ENCODE assay signal across 23 cellular contexts in the genomic region with DNA sequence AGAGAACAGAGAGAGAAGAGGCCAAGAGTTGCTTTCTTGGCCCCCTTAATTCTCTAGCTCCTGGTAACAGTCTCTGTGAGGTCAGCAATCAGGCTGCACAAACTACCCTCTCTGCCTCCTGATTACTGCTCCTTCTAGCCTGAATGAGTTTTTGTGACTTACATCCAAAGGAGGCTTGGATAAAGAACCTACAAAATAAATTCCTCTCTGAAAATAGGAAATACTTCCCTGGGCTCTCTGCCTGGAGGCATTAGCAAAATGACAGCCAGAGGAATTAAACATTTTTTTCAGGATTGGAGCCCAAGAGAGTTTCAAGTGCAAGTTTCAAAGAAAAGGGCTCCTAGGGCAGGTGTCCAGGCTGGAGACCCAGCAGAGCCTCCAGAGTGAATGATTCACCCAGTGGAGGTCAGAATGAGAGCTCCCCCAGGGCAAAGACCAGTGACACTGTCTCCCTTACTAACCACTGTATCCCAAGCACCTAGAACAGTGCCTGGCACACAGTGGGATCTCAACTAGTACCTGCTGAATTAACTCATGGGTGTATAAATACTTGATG.
DNase-seq lines count a peak whose midpoint lies in the region; ATAC-seq and TF ChIP-seq lines count a peak whose summit lies in the region.
"Had no signal": no experiment of that assay in that cellular context is flagged by ENCODE, and none has a peak within 500 bp of the region (broad histone marks: within the 10 kb centered on the region; RNA-seq: fewer than 3 reads in every experiment).

No MANE protein-coding gene starts in this region.

- no peaks in the 10 kb centered on the region for H3K4me1 ChIP-seq in GM23338 (ENCODE audit: insufficient read depth)

- H3K36me3 ChIP-seq in GM23338 (ENCODE audit: insufficient read depth), result no peaks in the 10 kb centered on the region

- ATAC-seq in GM21825 (IDR thresholded peaks at IDR 0.05; ENCODE audit: unreplicated experiment) (no peak), GM23338 (no peak)
- no peak for ATAC-seq in natural killer cell treated with Interleukin-12 subunit alpha and Interleukin-12 subunit beta and Interleukin-15 and Interleukin-18, amount 100 ng/mL, for 72 hours

- intact Hi-C loops in dorsolateral prefrontal cortex (cut with DNase I), result no loop called here

- no peaks in the 10 kb centered on the region for H3K36me3 Mint-ChIP-seq in GM23338 (ENCODE audit: low read depth)
- no peaks in the 10 kb centered on the region for H3K36me3 Mint-ChIP-seq in natural killer cell treated with Interleukin-12 subunit alpha and Interleukin-12 subunit beta and Interleukin-15 and Interleukin-18, amount 100 ng/mL, for 72 hours
- H3K36me3 Mint-ChIP-seq: CD4-positive, alpha-beta memory T cell had no signal

- H3K4me2 ChIP-seq in GM23338, result no peak overlapping the region
- H3K4me2 ChIP-seq: PC-9 had no signal

- peak; percentile 35 for DNase-seq in RPMI7951 (ENCODE audit: low read depth)
- no peak for DNase-seq in dorsolateral prefrontal cortex
- DNase-seq in myocyte (ENCODE audit: low read depth), result peak; percentile 30
- no peak for DNase-seq in GM23338 (ENCODE audit: low spot score)
- DNase-seq in natural killer cell treated with Interleukin-12 subunit alpha and Interleukin-12 subunit beta and Interleukin-15 and Interleukin-18, amount 100 ng/mL, for 72 hours (ENCODE audit: low spot score), result no peak
- DNase-seq in NCI-H2227 treated with DMSO at 0.1 percent for 48 hours (lab: John Stamatoyannopoulos, UW), result no peak
- DNase-seq: CD4-positive, alpha-beta memory T cell; COR-L47; DMS 273 treated with DMSO at 0.1 percent for 48 hours; DMS79; GF-D8; MV-4-11; NCI-H1105 treated with DMSO at 0.1 percent for 48 hours; NCI-H146; NCI-H2029; NCI-H446 treated with DMSO at 0.1 percent for 48 hours; NCI-H526; NCI-H82; NK-92 treated with Interleukin-12 subunit alpha and Interleukin-12 subunit beta, amount 100 ng/mL, for 24 hours; PC-9; RPMI8226; SHP77 had no signal

- H3K9me2 ChIP-seq in GM23338 (ENCODE audit: insufficient read depth), result no peaks in the 10 kb centered on the region

- no peaks in the 10 kb centered on the region for H3K27me3 Mint-ChIP-seq in GM23338 (ENCODE audit: insufficient read depth, low read depth, poor library complexity)
- no peaks in the 10 kb centered on the region for H3K27me3 Mint-ChIP-seq in natural killer cell treated with Interleukin-12 subunit alpha and Interleukin-12 subunit beta and Interleukin-15 and Interleukin-18, amount 100 ng/mL, for 72 hours
- H3K27me3 Mint-ChIP-seq: CD4-positive, alpha-beta memory T cell had no signal

- no peak overlapping the region for H3K27ac Mint-ChIP-seq in GM23338
- no peak overlapping the region for H3K27ac Mint-ChIP-seq in natural killer cell treated with Interleukin-12 subunit alpha and Interleukin-12 subunit beta and Interleukin-15 and Interleukin-18, amount 100 ng/mL, for 72 hours
- H3K27ac Mint-ChIP-seq: CD4-positive, alpha-beta memory T cell had no signal

- H3K79me2 ChIP-seq in GM23338 (replicated peaks; ENCODE audit: insufficient read depth), result no peaks in the 10 kb centered on the region

- H3K27ac ChIP-seq in dorsolateral prefrontal cortex (peak overlapping the region in 38 of 59 donors; percentile 14 to 78 (median 58)), GM23338 (ENCODE audit: low read depth) (no peak overlapping the region)
- H3K27ac ChIP-seq: PC-9 had no signal

- H3K27me3 ChIP-seq in dorsolateral prefrontal cortex (no peaks in the 10 kb centered on the region), GM23338 (ENCODE audit: insufficient read depth) (no peaks in the 10 kb centered on the region)

- no peaks in the 10 kb centered on the region for H4K20me1 ChIP-seq in GM23338 (replicated peaks; ENCODE audit: insufficient read depth)

- no peak overlapping the region for H2AFZ ChIP-seq in GM23338
- H2AFZ ChIP-seq: PC-9 had no signal

- no peaks in the 10 kb centered on the region for H3F3A ChIP-seq in GM23338 (replicated peaks; ENCODE audit: low read depth)

- no peak overlapping the region for H3K4me3 ChIP-seq in dorsolateral prefrontal cortex
- no peak overlapping the region for H3K4me3 ChIP-seq in GM23338
- H3K4me3 ChIP-seq: PC-9 had no signal

- TF ChIP-seq CTCF in dorsolateral prefrontal cortex (IDR thresholded peaks at IDR 0.05 in 54 of 56, conservative IDR thresholded peaks at IDR 0.05 in 2 of 56; ENCODE audit: low read depth in 1 of 56, partially characterized antibody in 56 of 56), result no peak
- TF ChIP-seq CTCF in GM23338 (conservative IDR thresholded peaks at IDR 0.05; ENCODE audit: low read depth in 2 of 2), result no peak

- peaks cover 7% of the 10 kb centered on the region; the same call in 2 of the 3 replicates for H3K4me1 Mint-ChIP-seq in GM23338
- H3K4me1 Mint-ChIP-seq in natural killer cell treated with Interleukin-12 subunit alpha and Interleukin-12 subunit beta and Interleukin-15 and Interleukin-18, amount 100 ng/mL, for 72 hours (ENCODE audit: low read depth in 2 of 2), result no peaks in the 10 kb centered on the region
- H3K4me1 Mint-ChIP-seq: CD4-positive, alpha-beta memory T cell had no signal

- H3K9me3 Mint-ChIP-seq in GM23338, result no peaks in the 10 kb centered on the region
- no peaks in the 10 kb centered on the region for H3K9me3 Mint-ChIP-seq in natural killer cell treated with Interleukin-12 subunit alpha and Interleukin-12 subunit beta and Interleukin-15 and Interleukin-18, amount 100 ng/mL, for 72 hours

- H3K4me3 Mint-ChIP-seq in GM23338, result no peak overlapping the region
- H3K4me3 Mint-ChIP-seq in natural killer cell treated with Interleukin-12 subunit alpha and Interleukin-12 subunit beta and Interleukin-15 and Interleukin-18, amount 100 ng/mL, for 72 hours, result no peak overlapping the region
- H3K4me3 Mint-ChIP-seq: CD4-positive, alpha-beta memory T cell had no signal

TF ChIP-seq in GM23338, 12 proteins besides CTCF, POLR2A, EP300 and RAD21:
- TF ChIP-seq ETS1 (IDR thresholded peaks at IDR 0.05) (no peak), EZH2 (IDR thresholded peaks at IDR 0.05; ENCODE audit: low read depth, unreplicated experiment) (no peak)
TF ChIP-seq in GM23338: peak in this region for 0.

Comparison
In these comparisons a context has a peak if more than half of its experiments do, and no peak if none do; other contexts are left out.
1. DNase-seq: peak in RPMI7951 (single experiment) and myocyte (single experiment); none in dorsolateral prefrontal cortex (0 of 10), GM23338 (single experiment), natural killer cell treated with Interleukin-12 subunit alpha and Interleukin-12 subunit beta and Interleukin-15 and Interleukin-18, amount 100 ng/mL, for 72 hours (single experiment) and NCI-H2227 treated with DMSO at 0.1 percent for 48 hours (single experiment).